1 cellular context compared by ENCODE assay signal in genomic region chr3:17175187-17175839, GRCh38.
TF ChIP-seq lines count a peak whose summit lies in the region.

No MANE protein-coding gene starts in this region.

TF ChIP-seq in GM23338, 12 proteins besides CTCF, POLR2A, EP300 and RAD21 (continued from another document):
- TF ChIP-seq ZNF462 (CRISPR knock-in tag; IDR thresholded peaks at IDR 0.05) (no peak), ZNF331 (CRISPR knock-in tag; IDR thresholded peaks at IDR 0.05; ENCODE audit: low read depth) (no peak), JUNB (IDR thresholded peaks at IDR 0.05; ENCODE audit: unreplicated experiment) (no peak), EZH2phosphoT487 (IDR thresholded peaks at IDR 0.05; ENCODE audit: unreplicated experiment) (no peak), POLR2AphosphoS5 (IDR thresholded peaks at IDR 0.05; ENCODE audit: low read depth) (no peak)
